ENCODE assay signal across 1 cellular context in genomic region chr4:47882228-47882627, GRCh38.
TF ChIP-seq lines count a peak whose summit lies in the region.

No MANE protein-coding gene starts in this region.

TF ChIP-seq in IMR-90, 13 proteins besides CTCF, POLR2A, EP300 and RAD21 (continued from another document):
- TF ChIP-seq CEBPB (IDR thresholded peaks at IDR 0.05; ENCODE audit: low read depth, low read length) = no peak
- TF ChIP-seq USF2 (IDR thresholded peaks at IDR 0.05; ENCODE audit: low read depth, low read length) = no peak
- TF ChIP-seq SMC3 (IDR thresholded peaks at IDR 0.05; ENCODE audit: low read depth, low read length) = no peak
- TF ChIP-seq NFE2L2 (IDR thresholded peaks at IDR 0.05; ENCODE audit: low read depth, low read length) = no peak
- no peak for TF ChIP-seq RFX5 (IDR thresholded peaks at IDR 0.05; ENCODE audit: low read depth, low read length)
- no peak for TF ChIP-seq FOS (IDR thresholded peaks at IDR 0.05; ENCODE audit: low read depth, low read length)
